1 cellular context compared by ENCODE assay signal in the genomic region with DNA sequence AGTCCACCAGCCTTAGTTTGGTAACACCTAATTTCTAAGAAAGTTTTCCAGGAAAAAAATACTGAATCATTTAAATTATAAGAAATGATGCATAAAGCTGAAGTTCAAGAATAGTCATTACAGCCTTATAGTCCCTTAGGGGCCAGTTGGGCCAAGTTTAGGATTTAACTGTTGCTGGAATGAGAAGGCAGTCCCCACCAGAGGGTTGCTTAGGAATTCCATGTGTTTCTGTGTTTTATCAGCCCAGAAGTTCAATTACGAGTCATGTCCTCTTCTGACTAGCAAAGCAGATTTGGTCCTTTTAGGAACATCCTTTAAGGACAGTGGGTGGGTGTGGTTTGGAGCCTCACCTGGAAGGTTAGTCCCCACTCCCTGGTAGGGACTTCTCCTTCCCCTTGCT.
TF ChIP-seq lines count a peak whose summit lies in the region.

No MANE protein-coding gene starts in this region.

TF ChIP-seq in A549, 52 proteins besides CTCF, POLR2A, EP300 and RAD21:
- no peak for TF ChIP-seq FOSL2 (IDR thresholded peaks at IDR 0.05)
- TF ChIP-seq FOSL2 (CRISPR knock-in tag; IDR thresholded peaks at IDR 0.05) = no peak
- no peak for TF ChIP-seq JUNB (IDR thresholded peaks at IDR 0.05)
- no peak for TF ChIP-seq MYC (IDR thresholded peaks at IDR 0.05; ENCODE audit: borderline replicate concordance, low read length)
- TF ChIP-seq POLR2AphosphoS2 (conservative IDR thresholded peaks at IDR 0.05; ENCODE audit: low read length) = no peak
- no peak for TF ChIP-seq EHMT2 (IDR thresholded peaks at IDR 0.05; ENCODE audit: low read depth)
- no peak for TF ChIP-seq PHF8 (IDR thresholded peaks at IDR 0.05; ENCODE audit: borderline replicate concordance, low read depth)
- no peak for TF ChIP-seq CHD4 (IDR thresholded peaks at IDR 0.05; ENCODE audit: borderline replicate concordance)
- TF ChIP-seq RCOR1 (IDR thresholded peaks at IDR 0.05; ENCODE audit: low read depth, low read length) = no peak
- no peak for TF ChIP-seq HEYL (CRISPR knock-in tag; IDR thresholded peaks at IDR 0.05)
- no peak for TF ChIP-seq ZSCAN20 (CRISPR knock-in tag; IDR thresholded peaks at IDR 0.05)
